ENCODE assay signal across 16 cellular contexts in genomic region chr1:19313961-19314882, GRCh38. TPM values are rescaled to one million over a fixed set of nuclear protein-coding genes. Genes with fewer than 3 reads are reported as not detected.
DNase-seq lines count a peak whose midpoint lies in the region; ATAC-seq and TF ChIP-seq lines count a peak whose summit lies in the region.
"Had no signal": no experiment of that assay in that cellular context is flagged by ENCODE, and none has a peak within 500 bp of the region (broad histone marks: within the 10 kb centered on the region; RNA-seq: fewer than 3 reads in every experiment).

No MANE protein-coding gene starts in this region.

- no peak for DNase-seq in HCT116 (ENCODE audit: low read depth, low spot score)
- no peak for DNase-seq in T-helper 17 cell
- peak; percentile 51 for DNase-seq in naive B cell
- no peak for DNase-seq in GM19238 (ENCODE audit: insufficient read length, low spot score)
- no peak for DNase-seq in Caco-2
- DNase-seq in NCI-H2029 treated with DMSO at 0.1 percent for 48 hours (lab: John Stamatoyannopoulos, UW) = no peak
- no peak for DNase-seq in brain microvascular endothelial cell
- DNase-seq: activated naive CD4-positive, alpha-beta T cell treated with anti-CD3 and anti-CD28 coated beads for 36 hours; H9; NCI-H1092; NCI-H446 treated with DMSO at 0.1 percent for 48 hours; retina; stimulated activated CD4-positive, alpha-beta T cell treated with anti-CD3 and anti-CD28 coated beads, Interleukin-4, amount 100 ng/mL, for 1 hour; stimulated activated naive CD4-positive, alpha-beta T cell treated with Interleukin-2 at 50 U/mL for 16 hours had no signal

- CTCF ChIA-PET in HCT116 (lab: Charles Lee) = no interaction called here
- CTCF ChIA-PET in Caco-2 (lab: Charles Lee) = no interaction called here

- H3K4me3 Mint-ChIP-seq in T-helper 17 cell = no peak overlapping the region
- peak overlapping the region; percentile 55 to 92 (median 86) for H3K4me3 Mint-ChIP-seq in naive B cell
- H3K4me3 Mint-ChIP-seq in Caco-2 (ENCODE audit: unreplicated experiment) = no peak overlapping the region

- TF ChIP-seq CTCF in HCT116 (IDR thresholded peaks at IDR 0.05 in 2 of 3, conservative IDR thresholded peaks at IDR 0.05 in 1 of 3; ENCODE audit: borderline replicate concordance in 1 of 3, insufficient read depth in 1 of 3, low read depth in 2 of 3, low read length in 2 of 3) (no peak), Caco-2 (IDR thresholded peaks at IDR 0.05; ENCODE audit: insufficient read depth in 1 of 2, low read depth in 1 of 2, low read length in 1 of 2, severe bottlenecking in 1 of 2, unreplicated experiment in 1 of 2) (no peak), brain microvascular endothelial cell (IDR thresholded peaks at IDR 0.05; ENCODE audit: low read depth, low read length, missing control alignments) (no peak)

- H3K36me3 Mint-ChIP-seq in T-helper 17 cell (ENCODE audit: low read depth) (peaks cover 5% of the 10 kb centered on the region), naive B cell (no peaks in the 10 kb centered on the region), Caco-2 (ENCODE audit: insufficient read depth, unreplicated experiment) (peaks cover under 1% of the 10 kb centered on the region)

- peak overlapping the region in 6 of 11 experiments; percentile 56 to 83 (median 74); a peak in 10 of 22 replicates for H3K27ac ChIP-seq in BLaER1 treated with 17β-estradiol and CSF1 and Interleukin-3, amounts not matched to agents 10 nM and 100 nM
- no peak overlapping the region for H3K27ac ChIP-seq in HCT116 (ENCODE audit: low read depth, low read length)
- no peak overlapping the region for H3K27ac ChIP-seq in brain microvascular endothelial cell
- H3K27ac ChIP-seq: breast epithelium had no signal

- peaks cover 78 to 90% (median 84%) of the 10 kb centered on the region in 10 experiments for H3K4me1 ChIP-seq in BLaER1 treated with 17β-estradiol and CSF1 and Interleukin-3, amounts not matched to agents 10 nM and 100 nM
- H3K4me1 ChIP-seq in HCT116 (ENCODE audit: control insufficient read depth in 1 of 2, insufficient read depth in 2 of 2, low read length in 2 of 2) (peaks cover 18 to 47% of the 10 kb centered on the region in 2 experiments; a peak in 3 of 4 replicates), Caco-2 (no peaks in the 10 kb centered on the region)

- peaks cover 10 to 73% (median 38%) of the 10 kb centered on the region in 11 experiments; a peak in 16 of 22 replicates for H4K20me1 ChIP-seq in BLaER1 treated with 17β-estradiol and CSF1 and Interleukin-3, amounts not matched to agents 10 nM and 100 nM
- no peaks in the 10 kb centered on the region for H4K20me1 ChIP-seq in HCT116 (ENCODE audit: insufficient read depth)

- H3K79me2 ChIP-seq in HCT116 (ENCODE audit: insufficient read depth, low read length) = peaks cover 27% of the 10 kb centered on the region

- H3K36me3 ChIP-seq in BLaER1 treated with 17β-estradiol and CSF1 and Interleukin-3, amounts not matched to agents 10 nM and 100 nM = peaks cover 0 to 21% (median 9%) of the 10 kb centered on the region in 11 experiments; a peak in 14 of 22 replicates
- H3K36me3 ChIP-seq in HCT116 (ENCODE audit: control insufficient read depth in 1 of 2, insufficient read depth in 2 of 2, low read length in 2 of 2) (no peaks in the 10 kb centered on the region), Caco-2 (ENCODE audit: control insufficient read depth, insufficient read depth, low read length) (peaks cover 1% of the 10 kb centered on the region), brain microvascular endothelial cell (replicated peaks) (peaks cover 10% of the 10 kb centered on the region)
- H3K36me3 ChIP-seq: breast epithelium had no signal

- no peak for ATAC-seq in HCT116
- ATAC-seq in T-helper 17 cell = no peak
- ATAC-seq in naive B cell (ENCODE audit: low read depth in 2 of 2) = peak; percentile 7 to 12

- H3K9me3 Mint-ChIP-seq in naive B cell (no peaks in the 10 kb centered on the region), Caco-2 (ENCODE audit: unreplicated experiment) (no peaks in the 10 kb centered on the region)
- H3K9me3 Mint-ChIP-seq: activated naive CD4-positive, alpha-beta T cell treated with anti-CD3 and anti-CD28 coated beads for 36 hours; H9 had no signal

- H3K27ac Mint-ChIP-seq in T-helper 17 cell (peak overlapping the region; percentile 73), naive B cell (peak overlapping the region; percentile 66 to 97 (median 88)), Caco-2 (ENCODE audit: unreplicated experiment) (no peak overlapping the region)
- H3K27ac Mint-ChIP-seq: activated naive CD4-positive, alpha-beta T cell treated with anti-CD3 and anti-CD28 coated beads for 36 hours had no signal

- no peaks in the 10 kb centered on the region for H3K27me3 Mint-ChIP-seq in T-helper 17 cell
- no peaks in the 10 kb centered on the region for H3K27me3 Mint-ChIP-seq in naive B cell
- no peaks in the 10 kb centered on the region for H3K27me3 Mint-ChIP-seq in Caco-2 (ENCODE audit: insufficient read depth, unreplicated experiment)

- H3K9me3 ChIP-seq in BLaER1 treated with 17β-estradiol and CSF1 and Interleukin-3, amounts not matched to agents 10 nM and 100 nM (replicated peaks in 1 of 11) = no peaks in the 10 kb centered on the region
- H3K9me3 ChIP-seq in HCT116 (ENCODE audit: control insufficient read depth in 1 of 2, insufficient read depth in 1 of 2, low read depth in 1 of 2, low read length in 2 of 2) (no peaks in the 10 kb centered on the region), T-helper 17 cell (ENCODE audit: control insufficient read depth, low read length, poor library complexity, severe bottlenecking) (no peaks in the 10 kb centered on the region), Caco-2 (no peaks in the 10 kb centered on the region)
- H3K9me3 ChIP-seq: breast epithelium had no signal

- no peak overlapping the region for H2AFZ ChIP-seq in HCT116 (ENCODE audit: low read depth, low read length, poor library complexity, severe bottlenecking)

- no peak for TF ChIP-seq RAD21 in HCT116 (IDR thresholded peaks at IDR 0.05; ENCODE audit: low read depth)

- peaks cover 33% of the 10 kb centered on the region for H3K4me1 Mint-ChIP-seq in T-helper 17 cell
- H3K4me1 Mint-ChIP-seq in naive B cell = peaks cover 54 to 78% (median 61%) of the 10 kb centered on the region in 3 donors
- peaks cover 15% of the 10 kb centered on the region for H3K4me1 Mint-ChIP-seq in Caco-2 (ENCODE audit: low read depth, unreplicated experiment)

- in situ Hi-C loops in brain microvascular endothelial cell (cut with HindIII; ENCODE audit: low pct_ligation_motif_present, low sequenced_read_pairs) = no loop called here

- RAD21 ChIA-PET in HCT116 (lab: Charles Lee; ENCODE audit: low non-redundant PET in 1 of 2, low total read pairs in 2 of 2, uncharacterized antibody in 2 of 2, unreplicated experiment in 2 of 2) = no interaction called here

- no peaks in the 10 kb centered on the region for H3K27me3 ChIP-seq in BLaER1 treated with 17β-estradiol and CSF1 and Interleukin-3, amounts not matched to agents 10 nM and 100 nM
- no peaks in the 10 kb centered on the region for H3K27me3 ChIP-seq in HCT116 (ENCODE audit: insufficient read depth, low read length)
- no peaks in the 10 kb centered on the region for H3K27me3 ChIP-seq in Caco-2 (replicated peaks; ENCODE audit: control insufficient read depth, insufficient read depth, low read length)
- H3K27me3 ChIP-seq in brain microvascular endothelial cell (replicated peaks) = no peaks in the 10 kb centered on the region
- H3K27me3 ChIP-seq: breast epithelium had no signal

- intact Hi-C loops in HCT116 (cut with micrococcal nuclease) (no loop called here), Caco-2 (cut with micrococcal nuclease; ENCODE audit: unreplicated experiment) (loop anchor here (10.0 kb wide), 1 partner anchor 59 kb away; the partner anchor contains the start of genes EMC1 and MRTO4)

- BruUV-seq in HCT116 (replicated peaks; lab: Mats Ljungman, UMichigan) (no TSS peak), Caco-2 (replicated peaks; lab: Mats Ljungman, UMichigan) (no TSS peak)

- no peak for TF ChIP-seq POLR2A in HCT116 (IDR thresholded peaks at IDR 0.05; ENCODE audit: borderline replicate concordance, extremely low read depth, insufficient read depth, insufficient read length)

- H3K4me2 ChIP-seq in BLaER1 treated with 17β-estradiol and CSF1 and Interleukin-3, amounts not matched to agents 10 nM and 100 nM = peak overlapping the region; percentile 91 to 100 (median 99)
- H3K4me2 ChIP-seq in HCT116 (ENCODE audit: low read length) = peak overlapping the region; percentile 100

- no peaks in the 10 kb centered on the region for H3K9me2 ChIP-seq in HCT116 (ENCODE audit: insufficient read depth)

- peak overlapping the region in 4 of 10 experiments; percentile 0 to 95 (median 82); a peak in 2 of 20 replicates for H3K4me3 ChIP-seq in BLaER1 treated with 17β-estradiol and CSF1 and Interleukin-3, amounts not matched to agents 10 nM and 100 nM
- H3K4me3 ChIP-seq in HCT116 (replicated peaks in 1 of 2; ENCODE audit: low read depth in 1 of 2, low read length in 2 of 2) = no peak overlapping the region
- no peak overlapping the region for H3K4me3 ChIP-seq in Caco-2 (ENCODE audit: low read depth, low read length)
- no peak overlapping the region for H3K4me3 ChIP-seq in brain microvascular endothelial cell (ENCODE audit: low read depth, low read length)

- POLR2A ChIA-PET in HCT116 (lab: Charles Lee) (no interaction called here), Caco-2 (lab: Charles Lee) (interaction anchor here (0.5 kb wide), 1 partner anchor 306 kb away, joined by 3 read pairs; no protein-coding TSS in a partner anchor)

- H3K9ac ChIP-seq in BLaER1 treated with 17β-estradiol and CSF1 and Interleukin-3, amounts not matched to agents 10 nM and 100 nM = 0 out of 22 replicates have a peak overlapping the region, but pooled peaks of 2 of the 11 experiments have one; percentile 6 to 10
- H3K9ac ChIP-seq in HCT116 (ENCODE audit: low read length) = no peak overlapping the region

TF ChIP-seq in HCT116, 20 proteins besides CTCF, POLR2A, EP300 and RAD21 (continues in another document):
- TF ChIP-seq EGR1 (IDR thresholded peaks at IDR 0.05; ENCODE audit: low read depth) = no peak
- no peak for TF ChIP-seq JUND (IDR thresholded peaks at IDR 0.05)

RNA-seq across cellular contexts. Expression of gene SLC66A1, which starts 2.1 kb away (rescaled TPM):
- 11.1 TPM for total RNA-seq in HCT116 (2021; ENCODE audit: unreplicated experiment)
- 10.7 and 12.2 TPM in 2 replicates for polyA plus RNA-seq in HCT116 (2012)
- total RNA-seq in T-helper 17 cell = 1 to 10 TPM; 3.3 to 3.9 TPM
- 1 to 10 TPM in 5 of 6 donors, not detected in 1; 5.6 to 8.8 (median 6.3) TPM for polyA plus RNA-seq in naive B cell (ENCODE audit: low read depth in 6 of 6)
- total RNA-seq in Caco-2 (2022) = 22.0 and 24.0 TPM in 2 replicates

RNA-seq across cellular contexts. Expression of gene AKR7A2, which starts 2.3 kb away (rescaled TPM):
- total RNA-seq in HCT116 (2021; ENCODE audit: unreplicated experiment) (90.8 TPM), T-helper 17 cell (10 to 100 TPM; 17.3 to 21.9 TPM), Caco-2 (2022) (55.4 and 56.7 TPM in 2 replicates)
- polyA plus RNA-seq in HCT116 (2012) = 83.3 and 105 TPM in 2 replicates
- polyA plus RNA-seq in naive B cell (ENCODE audit: low read depth in 6 of 6) = 100 to 1,000 TPM in 4 of 6 donors, 10 to 100 TPM in 2; 93.3 to 149 (median 105) TPM

RNA-seq across cellular contexts. Expression of gene AKR7A3, which starts 25.7 kb away (rescaled TPM):
- total RNA-seq in HCT116 (2021; ENCODE audit: unreplicated experiment) = 1.7 TPM
- 0.74 and 0.86 TPM in 2 replicates for polyA plus RNA-seq in HCT116 (2012)
- total RNA-seq in T-helper 17 cell = 1 to 10 TPM; 1.1 to 1.4 TPM
- under 1 TPM in 1 of 6 donors, not detected in 5; 0.21 TPM for polyA plus RNA-seq in naive B cell (ENCODE audit: low read depth in 6 of 6)
- 2.4 and 2.8 TPM in 2 replicates for total RNA-seq in Caco-2 (2022)

Comparison
In these comparisons a context has a peak if more than half of its experiments do, and no peak if none do; other contexts are left out.
1. H3K27ac ChIP-seq: peak in BLaER1 treated with 17β-estradiol and CSF1 and Interleukin-3, amounts not matched to agents 10 nM and 100 nM (6 of 11); none in HCT116 (single experiment) and brain microvascular endothelial cell (single experiment).
2. ATAC-seq: peak in naive B cell (2 of 2); none in HCT116 (single experiment) and T-helper 17 cell (single experiment).
3. H3K4me3 Mint-ChIP-seq: peak in naive B cell (8 of 8); none in T-helper 17 cell (single experiment) and Caco-2 (single experiment).